ENCODE assay signal across 9 cellular contexts in the genomic region with DNA sequence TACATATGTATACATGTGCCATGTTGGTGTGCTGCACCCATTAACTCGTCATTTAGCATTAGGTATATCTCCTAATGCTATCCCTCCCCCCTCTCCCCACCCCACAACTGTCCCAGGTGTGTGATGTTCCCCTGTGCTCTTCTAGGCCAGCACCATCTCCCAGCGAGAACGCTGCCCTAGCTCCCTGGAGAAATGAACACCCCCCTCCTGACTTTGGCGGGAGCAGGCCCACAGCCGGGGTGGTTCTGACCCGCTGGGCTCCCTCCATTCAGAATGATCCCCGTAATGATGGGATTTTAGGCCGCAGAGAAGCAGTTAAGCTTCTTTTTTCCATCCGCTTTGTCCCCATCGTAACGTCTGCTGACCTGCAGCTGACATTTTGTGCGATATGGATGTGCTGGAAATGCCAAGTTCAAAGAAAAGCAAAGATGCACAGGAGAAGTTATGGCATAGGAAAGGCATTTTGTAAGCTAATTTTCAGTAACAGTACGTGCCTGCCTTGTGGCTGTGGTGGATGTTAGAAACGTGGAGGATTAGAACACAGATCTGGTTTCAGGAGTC. TPM values are rescaled to one million over a fixed set of nuclear protein-coding genes. Genes with fewer than 3 reads are reported as not detected.
A peak's percentile ranks its signal among the peaks of the same experiment; 100 is the strongest.
DNase-seq lines count a peak whose midpoint lies in the region; ATAC-seq and TF ChIP-seq lines count a peak whose summit lies in the region.
"Had no signal": no experiment of that assay in that cellular context is flagged by ENCODE, and none has a peak within 500 bp of the region (broad histone marks: within the 10 kb centered on the region; RNA-seq: fewer than 3 reads in every experiment).

No MANE protein-coding gene starts in this region.

- H2BK120ac ChIP-seq in H9 (ENCODE audit: low read depth, low read length, poor library complexity, severe bottlenecking), result no peak overlapping the region

- H3K14ac ChIP-seq in H9 (ENCODE audit: insufficient read depth, low read length), result no peak overlapping the region

- WGBS in H9 (ENCODE audit: extremely low coverage, insufficient read length, low lambda C conversion rate), result no CpG with 5 or more reads among the region's 14 CpGs

- peaks cover 52% of the 10 kb centered on the region for H3K4me1 Mint-ChIP-seq in CD8-positive, alpha-beta T cell (ENCODE audit: low read depth)
- peaks cover 9 to 11% of the 10 kb centered on the region in 2 experiments for H3K4me1 Mint-ChIP-seq in H9
- H3K4me1 Mint-ChIP-seq in neural crest cell, result peaks cover 22% of the 10 kb centered on the region

- H3K36me3 ChIP-seq in CD8-positive, alpha-beta T cell (ENCODE audit: insufficient read depth, low read length), result no peaks in the 10 kb centered on the region
- H3K36me3 ChIP-seq in breast epithelium, result no peaks in the 10 kb centered on the region
- H3K36me3 ChIP-seq: cardiac muscle cell had no signal

- peak overlapping the region; percentile 76 for H3K27ac ChIP-seq in CD8-positive, alpha-beta T cell (ENCODE audit: low read depth, low read length)
- H3K27ac ChIP-seq in H9 (ENCODE audit: insufficient read length, low read depth, low read length) (no peak overlapping the region), breast epithelium (peak overlapping the region; percentile 71 to 79)
- H3K27ac ChIP-seq: cardiac muscle cell had no signal

- no peak overlapping the region for H4K91ac ChIP-seq in H9 (ENCODE audit: insufficient read length, low read depth, low read length)

- no peak overlapping the region for H4K8ac ChIP-seq in H9 (replicated peaks; ENCODE audit: insufficient read length, low read depth, low read length)

- no peak overlapping the region for H4K5ac ChIP-seq in H9 (ENCODE audit: insufficient read length, low read depth, low read length)

- no peak overlapping the region for H3T11ph ChIP-seq in H9 (ENCODE audit: low read length)

- H3K56ac ChIP-seq in H9 (ENCODE audit: insufficient read length, low read depth, low read length), result no peak overlapping the region

- H3K27me3 ChIP-seq in CD8-positive, alpha-beta T cell (ENCODE audit: insufficient read depth, low read length), result no peaks in the 10 kb centered on the region
- H3K27me3 ChIP-seq in H9 (ENCODE audit: insufficient read depth, low read length) (no peaks in the 10 kb centered on the region), breast epithelium (no peaks in the 10 kb centered on the region)
- H3K27me3 ChIP-seq: cardiac muscle cell had no signal

- peaks cover 17% of the 10 kb centered on the region for H3K36me3 Mint-ChIP-seq in CD8-positive, alpha-beta T cell
- H3K36me3 Mint-ChIP-seq in H9 (ENCODE audit: insufficient read depth in 1 of 3, low read depth in 3 of 3), result peaks cover 0 to 1% (median under 1%) of the 10 kb centered on the region in 3 experiments; a peak in 2 of 7 replicates
- peaks cover under 1% of the 10 kb centered on the region for H3K36me3 Mint-ChIP-seq in neural crest cell (ENCODE audit: low read depth)

- H3K18ac ChIP-seq in H9 (ENCODE audit: insufficient read length, low read depth, low read length), result no peak overlapping the region

- H2AK5ac ChIP-seq in H9 (ENCODE audit: insufficient read length, low read length), result no peak overlapping the region

- no peaks in the 10 kb centered on the region for H3K79me2 ChIP-seq in H9 (ENCODE audit: insufficient read depth, low read length)

- H3K79me1 ChIP-seq in H9 (ENCODE audit: insufficient read depth, low read depth, low read length, poor library complexity, severe bottlenecking), result no peaks in the 10 kb centered on the region

- no peak for TF ChIP-seq CTCF in CD8-positive, alpha-beta T cell (IDR thresholded peaks at IDR 0.05)
- TF ChIP-seq CTCF in H9 (conservative IDR thresholded peaks at IDR 0.05), result no peak
- no peak for TF ChIP-seq CTCF in breast epithelium (IDR thresholded peaks at IDR 0.05)
- TF ChIP-seq CTCF in neural crest cell (conservative IDR thresholded peaks at IDR 0.05), result no peak

- H3K9me3 ChIP-seq in CD8-positive, alpha-beta T cell (ENCODE audit: low read length), result no peaks in the 10 kb centered on the region
- H3K9me3 ChIP-seq in H9 (ENCODE audit: control insufficient read depth, low read depth, low read length), result no peaks in the 10 kb centered on the region
- no peaks in the 10 kb centered on the region for H3K9me3 ChIP-seq in breast epithelium

- CTCF ChIA-PET in CD8-positive, alpha-beta T cell (lab: Charles Lee), result interaction anchor here (0.5 to 9.8 kb wide), 49 partner anchors 9 to 385 kb away, joined by 3 to 401 read pairs (median 5); a partner anchor contains a TSS

- H3K4me1 ChIP-seq in CD8-positive, alpha-beta T cell (ENCODE audit: insufficient read depth, low read length), result peaks cover 23% of the 10 kb centered on the region
- H3K4me1 ChIP-seq in H9 (ENCODE audit: insufficient read depth, low read length) (no peaks in the 10 kb centered on the region), breast epithelium (peaks cover 0 to 6% of the 10 kb centered on the region in 2 donors)

- intact Hi-C loops in CD8-positive, alpha-beta T cell (cut with DNase I, micrococcal nuclease), result loop anchor here (1.0 to 10.0 kb wide), 9 partner anchors 18 to 385 kb away; a partner anchor contains a TSS
- intact Hi-C loops in breast epithelium (cut with DNase I; ENCODE audit: low total_unique reads), result loop anchor here (10.0 kb wide), 1 partner anchor 52 kb away; no protein-coding TSS in a partner anchor

- no peak overlapping the region for H2BK15ac ChIP-seq in H9 (ENCODE audit: low read depth, low read length)

- no peaks in the 10 kb centered on the region for H3K23me2 ChIP-seq in H9 (ENCODE audit: insufficient read length, low read depth, low read length, poor library complexity, severe bottlenecking)

- peak in 2 of 7 experiments; percentile 9 to 48 for DNase-seq in CD8-positive, alpha-beta T cell
- no peak for DNase-seq in H9
- no peak for DNase-seq in breast epithelium (ENCODE audit: low spot score in 2 of 2)
- no peak for DNase-seq in neural crest cell (ENCODE audit: low read depth, low spot score)
- no peak for DNase-seq in superior temporal gyrus (ENCODE audit: extremely low spot score)
- no peak for DNase-seq in anterior cingulate cortex (lab: John Stamatoyannopoulos, UW)

- H2AFZ ChIP-seq in H9 (ENCODE audit: low read length), result no peak overlapping the region

- H3K9me3 Mint-ChIP-seq in CD8-positive, alpha-beta T cell, result no peaks in the 10 kb centered on the region
- H3K9me3 Mint-ChIP-seq in H9 (no peaks in the 10 kb centered on the region; a peak in 1 of 5 replicates), neural crest cell (no peaks in the 10 kb centered on the region)

- ATAC-seq in CD8-positive, alpha-beta T cell, result no peak
- ATAC-seq in GM21825 (IDR thresholded peaks at IDR 0.05; ENCODE audit: unreplicated experiment), result no peak
- ATAC-seq in GM18909 (IDR thresholded peaks at IDR 0.05; ENCODE audit: poor library complexity, unreplicated experiment), result no peak

- no peak overlapping the region for H3K23ac ChIP-seq in H9 (ENCODE audit: insufficient read length, low read depth, low read length)

- no peak for TF ChIP-seq POLR2A in breast epithelium (IDR thresholded peaks at IDR 0.05)

- H3K9ac ChIP-seq in H9 (ENCODE audit: extremely low read depth, insufficient read length, low read length), result no peak overlapping the region

- H2BK20ac ChIP-seq in H9 (ENCODE audit: low read depth, low read length, poor library complexity, severe bottlenecking), result no peak overlapping the region

- H2BK12ac ChIP-seq in H9 (ENCODE audit: insufficient read length, low read depth, low read length), result no peak overlapping the region

- H3K4me3 ChIP-seq in CD8-positive, alpha-beta T cell (ENCODE audit: low read depth, low read length), result peak overlapping the region; percentile 45
- peak overlapping the region in 2 of 3 donors; percentile 39 to 57 for H3K4me3 ChIP-seq in breast epithelium
- H3K4me3 ChIP-seq: cardiac muscle cell had no signal

- H3K27me3 Mint-ChIP-seq in CD8-positive, alpha-beta T cell (ENCODE audit: low read depth), result no peaks in the 10 kb centered on the region
- H3K27me3 Mint-ChIP-seq in H9 (ENCODE audit: low read depth), result peaks cover 9% of the 10 kb centered on the region
- H3K27me3 Mint-ChIP-seq in neural crest cell (ENCODE audit: low read depth), result no peaks in the 10 kb centered on the region

- H3K4ac ChIP-seq in H9 (ENCODE audit: low read depth, low read length), result no peak overlapping the region

- H3K4me3 Mint-ChIP-seq in CD8-positive, alpha-beta T cell, result peak overlapping the region; percentile 73
- H3K4me3 Mint-ChIP-seq in H9, result peak overlapping the region; percentile 21 to 42; a peak in 2 of 5 replicates
- peak overlapping the region; percentile 15 for H3K4me3 Mint-ChIP-seq in neural crest cell

- H4K20me1 ChIP-seq in H9 (ENCODE audit: control insufficient read depth, insufficient read depth, insufficient read length), result no peaks in the 10 kb centered on the region

- POLR2A ChIA-PET in CD8-positive, alpha-beta T cell (lab: Charles Lee), result interaction anchor here (0.7 to 5.8 kb wide), 9 partner anchors 26 to 218 kb away, joined by 3 to 175 read pairs (median 4); a partner anchor contains a TSS

- H2BK5ac ChIP-seq in H9 (ENCODE audit: insufficient read length, low read length), result no peak overlapping the region

- peak overlapping the region; percentile 97 for H3K27ac Mint-ChIP-seq in CD8-positive, alpha-beta T cell
- H3K27ac Mint-ChIP-seq in H9 (no peak overlapping the region), neural crest cell (ENCODE audit: unreplicated experiment) (no peak overlapping the region)

- peak overlapping the region; percentile 39 for H3K4me2 ChIP-seq in H9 (ENCODE audit: insufficient read depth, insufficient read length, low read length)

RNA-seq across cellular contexts. Expression of a gene that starts 39.3 kb away (rescaled TPM):
- total RNA-seq in CD8-positive, alpha-beta T cell, result 100 to 1,000 TPM; 142 to 147 TPM
- total RNA-seq in H9 (2021), result 28.7 and 31.2 TPM in 2 replicates
- 10 to 100 TPM; 22.6 to 32.5 (median 26.5) TPM for total RNA-seq in breast epithelium
- 30.1 and 33.1 TPM in 2 replicates for total RNA-seq in neural crest cell

Comparison
In these comparisons a context has a peak if more than half of its experiments do, and no peak if none do; other contexts are left out.
1. H3K4me3 Mint-ChIP-seq: peak in every context shown above with its lines; median percentile 73 in CD8-positive, alpha-beta T cell; 32 in H9; 15 in neural crest cell.